Comparison of ENCODE assay signal across 15 cellular contexts in genomic region chr2:101551489-101551888, GRCh38.
"Had no signal": no experiment of that assay in that cellular context is flagged by ENCODE, and none has a peak within 500 bp of the region (broad histone marks: within the 10 kb centered on the region; RNA-seq: fewer than 3 reads in every experiment).

No MANE protein-coding gene starts in this region.

- H3K27me3 ChIP-seq: brain microvascular endothelial cell, esophagus muscularis mucosa, foreskin keratinocyte, right lobe of liver, upper lobe of left lung had no signal

- H3K27ac Mint-ChIP-seq: activated T-cell treated with anti-CD3 and anti-CD28 coated beads, Interleukin-2, amount 50 U/mL, for 24 hours; dendritic cell treated with granulocyte-macrophage colony-stimulating factor and Interleukin-4, amounts not matched to agents 40 ng/mL and 50 ng/mL, for 4 days; immature natural killer cell; stimulated activated naive B cell treated with anti-CD40 and anti-IgM and Interleukin-4, amounts not matched to agents 10 μg/mL and 1 μg/mL and 100 μg/mL, for 72 hours had no signal

- H3K36me3 Mint-ChIP-seq: immature natural killer cell; stimulated activated naive B cell treated with anti-CD40 and anti-IgM and Interleukin-4, amounts not matched to agents 10 μg/mL and 1 μg/mL and 100 μg/mL, for 72 hours had no signal

- H3K9me3 Mint-ChIP-seq: activated T-cell treated with anti-CD3 and anti-CD28 coated beads, Interleukin-2, amount 50 U/mL, for 24 hours; dendritic cell treated with granulocyte-macrophage colony-stimulating factor and Interleukin-4, amounts not matched to agents 40 ng/mL and 50 ng/mL, for 4 days; stimulated activated naive B cell treated with anti-CD40 and anti-IgM and Interleukin-4, amounts not matched to agents 10 μg/mL and 1 μg/mL and 100 μg/mL, for 72 hours had no signal

- H3K4me1 Mint-ChIP-seq: immature natural killer cell had no signal

- H3K9me3 ChIP-seq: esophagus muscularis mucosa, lower lobe of right lung, psoas muscle, right lobe of liver, upper lobe of left lung had no signal

- H3K27ac ChIP-seq: brain microvascular endothelial cell, esophagus muscularis mucosa, foreskin keratinocyte, lower lobe of right lung, psoas muscle, right lobe of liver, upper lobe of left lung had no signal

- H3K4me1 ChIP-seq: foreskin keratinocyte, lower lobe of right lung, psoas muscle, right lobe of liver, upper lobe of left lung had no signal

- DNase-seq: activated T-cell treated with anti-CD3 and anti-CD28 coated beads, Interleukin-2, amount 50 U/mL, for 24 hours; brain microvascular endothelial cell; foreskin keratinocyte; immature natural killer cell; left cardiac atrium; lower lobe of right lung; nucleus accumbens; psoas muscle; right lobe of liver; stimulated activated naive B cell treated with anti-CD40 and anti-IgM and Interleukin-4, amounts not matched to agents 10 μg/mL and 1 μg/mL and 100 μg/mL, for 72 hours; upper lobe of left lung had no signal

- H3K4me3 Mint-ChIP-seq: activated T-cell treated with anti-CD3 and anti-CD28 coated beads, Interleukin-2, amount 50 U/mL, for 24 hours; dendritic cell treated with granulocyte-macrophage colony-stimulating factor and Interleukin-4, amounts not matched to agents 40 ng/mL and 50 ng/mL, for 4 days; immature natural killer cell; stimulated activated naive B cell treated with anti-CD40 and anti-IgM and Interleukin-4, amounts not matched to agents 10 μg/mL and 1 μg/mL and 100 μg/mL, for 72 hours had no signal

- H3K27me3 Mint-ChIP-seq: activated T-cell treated with anti-CD3 and anti-CD28 coated beads, Interleukin-2, amount 50 U/mL, for 24 hours; naive thymus-derived CD4-positive, alpha-beta T cell; stimulated activated naive B cell treated with anti-CD40 and anti-IgM and Interleukin-4, amounts not matched to agents 10 μg/mL and 1 μg/mL and 100 μg/mL, for 72 hours had no signal

- H3K4me3 ChIP-seq: esophagus muscularis mucosa, lower lobe of right lung, psoas muscle, right lobe of liver, upper lobe of left lung had no signal

- ATAC-seq: activated CD4-positive, CD25-positive, alpha-beta regulatory T cell treated with anti-CD3 and anti-CD28 coated beads, Interleukin-2, amount 50 U/mL, for 24 hours; left cardiac atrium; lower lobe of right lung; naive thymus-derived CD4-positive, alpha-beta T cell; psoas muscle; right lobe of liver; stimulated activated naive B cell treated with anti-CD40 and anti-IgM and Interleukin-4, amounts not matched to agents 10 μg/mL and 1 μg/mL and 100 μg/mL, for 72 hours had no signal

- H3K36me3 ChIP-seq: brain microvascular endothelial cell, esophagus muscularis mucosa, lower lobe of right lung, right lobe of liver, upper lobe of left lung had no signal
